ENCODE assay signal across 26 cellular contexts in the genomic region with DNA sequence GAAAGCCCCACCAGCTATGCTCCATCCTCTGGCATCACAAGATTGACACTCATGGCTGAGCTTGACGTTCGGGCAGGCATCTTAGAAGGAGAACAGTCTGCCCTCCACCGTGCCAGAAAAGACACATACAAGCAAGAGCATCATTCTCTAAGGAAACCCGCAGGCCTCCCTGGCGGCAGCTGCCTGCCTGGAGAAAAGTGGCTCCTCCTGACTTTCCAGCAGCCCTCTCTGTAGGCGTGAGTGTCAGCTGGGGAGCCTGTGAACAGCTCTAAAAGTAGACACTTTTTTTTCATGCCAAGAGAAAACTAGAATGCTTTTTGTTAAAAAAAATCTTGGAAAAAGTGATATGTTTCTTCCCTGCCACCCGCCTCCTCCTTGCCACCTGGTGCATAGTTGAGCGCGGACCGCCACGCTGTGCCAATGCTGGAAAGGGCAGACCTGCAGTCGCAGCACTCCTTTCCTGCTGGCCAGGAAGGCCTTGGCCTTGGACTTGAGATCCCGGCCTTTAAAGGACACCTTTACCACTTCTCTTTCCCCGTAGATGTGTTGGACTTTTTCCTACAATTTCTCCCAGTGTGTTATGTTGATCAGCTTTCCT. TPM values are rescaled to one million over a fixed set of nuclear protein-coding genes. Genes with fewer than 3 reads are reported as not detected.
DNase-seq lines count a peak whose midpoint lies in the region; ATAC-seq, FAIRE-seq and TF ChIP-seq lines count a peak whose summit lies in the region.
"Had no signal": no experiment of that assay in that cellular context is flagged by ENCODE, and none has a peak within 500 bp of the region (broad histone marks: within the 10 kb centered on the region; RNA-seq: fewer than 3 reads in every experiment).

No MANE protein-coding gene starts in this region.

- H3K4me3 ChIP-seq in dorsolateral prefrontal cortex (no peak overlapping the region), mesendoderm (ENCODE audit: low read length) (no peak overlapping the region)
- H3K4me3 ChIP-seq: GM23248, K562 had no signal

- H3K56ac ChIP-seq in mesendoderm (ENCODE audit: low read length) = no peak overlapping the region

- no peak overlapping the region for H2BK120ac ChIP-seq in mesendoderm (ENCODE audit: low read depth, low read length)

- H3K79me2 ChIP-seq in mesendoderm (ENCODE audit: control insufficient read depth, insufficient read depth, low read length) = no peaks in the 10 kb centered on the region

- no peaks in the 10 kb centered on the region for H3K27me3 ChIP-seq in dorsolateral prefrontal cortex
- H3K27me3 ChIP-seq in mesendoderm (ENCODE audit: insufficient read depth, low read length, poor library complexity) = no peaks in the 10 kb centered on the region

- intact Hi-C loops in dorsolateral prefrontal cortex (cut with DNase I) = loop anchor here in 1 of 2 donors (10.0 kb wide), 1 partner anchor 113 kb away; no protein-coding TSS in a partner anchor

- no peak for TF ChIP-seq POLR2A in GM12891 (IDR thresholded peaks at IDR 0.05; ENCODE audit: low read depth, low read length)

- H3K23ac ChIP-seq in mesendoderm (ENCODE audit: low read length) = no peak overlapping the region

- H3K27ac ChIP-seq in angular gyrus (ENCODE audit: low read depth, low read length) = peak overlapping the region; percentile 41
- peak overlapping the region in 10 of 59 donors; percentile 16 to 57 (median 42) for H3K27ac ChIP-seq in dorsolateral prefrontal cortex
- H3K27ac ChIP-seq in mesendoderm (ENCODE audit: low read depth, low read length) = no peak overlapping the region
- H3K27ac ChIP-seq: GM23248, HL-60 had no signal

- H3K79me1 ChIP-seq in mesendoderm (ENCODE audit: low read length) = no peaks in the 10 kb centered on the region

- DNase-seq in dorsolateral prefrontal cortex (peak in 9 of 10 donors; percentile 38 to 84 (median 69)), middle frontal gyrus (ENCODE audit: extremely low spot score, low spot score) (peak; percentile 54), putamen (ENCODE audit: low spot score) (peak; percentile 36), NCI-H446 (lab: John Stamatoyannopoulos, UW) (no peak), GM12891 (ENCODE audit: insufficient read length, low spot score) (no peak), mesendoderm (no peak)
- DNase-seq: BE2C; CD4-positive, CD25-positive, alpha-beta regulatory T cell; CD8-positive, alpha-beta memory T cell; COR-L47; DMS 273 treated with DMSO at 0.1 percent for 48 hours; DMS53; DND-41; EL; GM23248; HCEC 1CT; IMR-90 had no signal

- H3K36me3 ChIP-seq in mesendoderm (ENCODE audit: control insufficient read depth, insufficient read depth, low read length) = no peaks in the 10 kb centered on the region
- H3K36me3 ChIP-seq: BE2C had no signal

- no peak overlapping the region for H3K4me2 ChIP-seq in mesendoderm (ENCODE audit: low read length)

- no peak overlapping the region for H4K5ac ChIP-seq in mesendoderm (ENCODE audit: low read length)

- no peak overlapping the region for H2BK15ac ChIP-seq in mesendoderm (replicated peaks; ENCODE audit: low read depth)

- TF ChIP-seq CTCF in dorsolateral prefrontal cortex (IDR thresholded peaks at IDR 0.05 in 54 of 56, conservative IDR thresholded peaks at IDR 0.05 in 2 of 56; ENCODE audit: low read depth in 1 of 56, partially characterized antibody in 56 of 56) = no peak

- no peak for ATAC-seq in HG03280 (IDR thresholded peaks at IDR 0.05; ENCODE audit: unreplicated experiment)
- ATAC-seq: K562 had no signal

- H2BK5ac ChIP-seq in mesendoderm (ENCODE audit: low read length) = no peak overlapping the region

- WGBS in mesendoderm (ENCODE audit: extremely low coverage, insufficient coverage, low lambda C conversion rate) = no CpG with 5 or more reads among the region's 14 CpGs

- no peak overlapping the region for H4K8ac ChIP-seq in mesendoderm (ENCODE audit: low read depth, low read length)

- no peak overlapping the region for H3K18ac ChIP-seq in mesendoderm (ENCODE audit: low read length)

- no peak overlapping the region for H2AK5ac ChIP-seq in mesendoderm (ENCODE audit: low read length)

- no peak overlapping the region for H3K4ac ChIP-seq in mesendoderm (ENCODE audit: low read depth, low read length)

- no peak overlapping the region for H3K9ac ChIP-seq in mesendoderm (ENCODE audit: low read length)
- H3K9ac ChIP-seq: GM23248 had no signal

- FAIRE-seq in GM12891 (lab: Jason Lieb, UNC) = no peak
- FAIRE-seq: G401.6, GM12892, GM18507, K562 had no signal

- no peaks in the 10 kb centered on the region for H3K4me1 ChIP-seq in mesendoderm (ENCODE audit: control insufficient read depth, low read depth, low read length)

TF ChIP-seq in GM12891, 5 proteins besides CTCF, POLR2A, EP300 and RAD21:
- no peak for TF ChIP-seq POLR2AphosphoS5 (IDR thresholded peaks at IDR 0.05; ENCODE audit: low read depth, low read length)
- TF ChIP-seq TAF1 (IDR thresholded peaks at IDR 0.05; ENCODE audit: low read depth, low read length) = no peak
- TF ChIP-seq POU2F2 (IDR thresholded peaks at IDR 0.05; ENCODE audit: low read depth, low read length) = no peak
- TF ChIP-seq PAX5 (IDR thresholded peaks at IDR 0.05; ENCODE audit: insufficient read depth, low read length, severe bottlenecking) = no peak
- TF ChIP-seq SPI1 (IDR thresholded peaks at IDR 0.05; ENCODE audit: low read depth, low read length) = no peak
TF ChIP-seq in GM12891: peak in this region for 0.

RNA-seq across cellular contexts. Expression of gene INSM1, which starts 29.7 kb away (rescaled TPM):
- total RNA-seq in dorsolateral prefrontal cortex = 1 to 10 TPM; 1.6 to 8.1 (median 3.9) TPM
- 0.03 TPM for polyA plus RNA-seq in GM12891 (2012; ENCODE audit: low read depth, missing spikeins)
- 0.01 TPM for polyA plus RNA-seq in mesendoderm (2013, experiment 1 of 2)
- 0.01 TPM for polyA plus RNA-seq in mesendoderm (2013, experiment 2 of 2)
- total RNA-seq: A172, GM23248, HT1080, IMR-90, K562 had no signal
- polyA plus RNA-seq: CD4-positive, CD25-positive, alpha-beta regulatory T cell; CD8-positive, alpha-beta memory T cell; GM23248; IMR-90; K562 had no signal

Comparison
In these comparisons a context has a peak if more than half of its experiments do, and no peak if none do; other contexts are left out.
1. DNase-seq: peak in dorsolateral prefrontal cortex (9 of 10), middle frontal gyrus (single experiment) and putamen (single experiment); none in NCI-H446 (0 of 2), GM12891 (single experiment) and mesendoderm (single experiment).